ENCODE assay signal across 1 cellular context in the genomic region with DNA sequence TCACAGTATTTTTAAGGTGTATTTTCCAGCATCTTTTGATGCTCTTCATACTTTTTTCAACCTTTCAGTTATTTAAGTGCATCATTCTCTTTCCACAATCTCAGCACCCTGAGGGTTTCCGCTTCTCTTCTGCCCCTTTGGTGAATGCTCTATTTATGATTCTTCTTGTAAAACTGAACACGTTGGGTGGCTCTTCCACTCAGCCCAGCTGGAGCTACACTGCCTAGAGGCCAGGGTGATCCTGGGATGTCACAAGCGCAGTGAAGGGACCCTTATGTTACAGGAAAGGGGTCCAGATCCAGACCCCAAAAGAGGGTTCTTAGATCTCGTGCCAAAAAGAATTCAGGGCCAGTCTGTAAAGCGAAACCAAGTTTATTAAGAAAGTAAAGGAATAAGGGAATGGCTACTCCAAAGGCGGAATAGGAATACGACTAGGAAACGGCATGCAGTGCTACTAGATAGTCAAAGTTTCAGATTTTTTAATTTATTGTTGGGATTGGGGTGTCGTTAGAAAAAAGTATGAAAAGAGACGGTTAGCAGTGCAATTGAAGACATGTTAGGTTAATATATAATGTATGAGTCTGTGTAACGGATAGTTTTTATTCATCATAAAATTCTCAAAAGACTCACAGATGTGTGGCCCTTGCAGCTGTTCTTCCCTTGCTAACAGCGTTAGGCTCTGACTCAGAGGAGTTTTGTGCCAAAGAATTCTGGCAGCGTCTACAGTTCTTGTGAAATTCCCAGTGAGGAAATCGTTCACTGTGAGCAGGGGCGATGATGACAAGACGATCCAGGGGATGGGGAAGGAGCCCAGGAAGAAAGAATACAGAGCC.
TF ChIP-seq lines count a peak whose summit lies in the region.

No MANE protein-coding gene starts in this region.

TF ChIP-seq in H1, 55 proteins besides CTCF, POLR2A, EP300 and RAD21:
- no peak for TF ChIP-seq SP2 (IDR thresholded peaks at IDR 0.05; ENCODE audit: low read length)
- TF ChIP-seq CHD1 (IDR thresholded peaks at IDR 0.05; ENCODE audit: low read depth, low read length): no peak
- no peak for TF ChIP-seq JUN (IDR thresholded peaks at IDR 0.05; ENCODE audit: low read depth, low read length)
- no peak for TF ChIP-seq SIX5 (IDR thresholded peaks at IDR 0.05; ENCODE audit: low read depth, low read length)
- TF ChIP-seq SAP30 (IDR thresholded peaks at IDR 0.05; ENCODE audit: insufficient read depth, insufficient replicate concordance, low read length): no peak
- no peak for TF ChIP-seq SP4 (IDR thresholded peaks at IDR 0.05; ENCODE audit: low read length)
- no peak for TF ChIP-seq JUND (IDR thresholded peaks at IDR 0.05; ENCODE audit: low read length)
- TF ChIP-seq, protein P1, sequence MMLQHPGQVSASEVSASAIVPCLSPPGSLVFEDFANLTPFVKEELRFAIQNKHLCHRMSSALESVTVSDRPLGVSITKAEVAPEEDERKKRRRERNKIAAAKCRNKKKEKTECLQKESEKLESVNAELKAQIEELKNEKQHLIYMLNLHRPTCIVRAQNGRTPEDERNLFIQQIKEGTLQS (IDR thresholded peaks at IDR 0.05; ENCODE audit: insufficient read depth, low read depth, low read length): no peak
- TF ChIP-seq CTBP2 (IDR thresholded peaks at IDR 0.05; ENCODE audit: borderline replicate concordance, insufficient read depth, insufficient read length, low read length): no peak
- no peak for TF ChIP-seq CHD2 (IDR thresholded peaks at IDR 0.05; ENCODE audit: low read length)
- TF ChIP-seq SRF (IDR thresholded peaks at IDR 0.05; ENCODE audit: low read depth, low read length): no peak
- TF ChIP-seq, protein P2, sequence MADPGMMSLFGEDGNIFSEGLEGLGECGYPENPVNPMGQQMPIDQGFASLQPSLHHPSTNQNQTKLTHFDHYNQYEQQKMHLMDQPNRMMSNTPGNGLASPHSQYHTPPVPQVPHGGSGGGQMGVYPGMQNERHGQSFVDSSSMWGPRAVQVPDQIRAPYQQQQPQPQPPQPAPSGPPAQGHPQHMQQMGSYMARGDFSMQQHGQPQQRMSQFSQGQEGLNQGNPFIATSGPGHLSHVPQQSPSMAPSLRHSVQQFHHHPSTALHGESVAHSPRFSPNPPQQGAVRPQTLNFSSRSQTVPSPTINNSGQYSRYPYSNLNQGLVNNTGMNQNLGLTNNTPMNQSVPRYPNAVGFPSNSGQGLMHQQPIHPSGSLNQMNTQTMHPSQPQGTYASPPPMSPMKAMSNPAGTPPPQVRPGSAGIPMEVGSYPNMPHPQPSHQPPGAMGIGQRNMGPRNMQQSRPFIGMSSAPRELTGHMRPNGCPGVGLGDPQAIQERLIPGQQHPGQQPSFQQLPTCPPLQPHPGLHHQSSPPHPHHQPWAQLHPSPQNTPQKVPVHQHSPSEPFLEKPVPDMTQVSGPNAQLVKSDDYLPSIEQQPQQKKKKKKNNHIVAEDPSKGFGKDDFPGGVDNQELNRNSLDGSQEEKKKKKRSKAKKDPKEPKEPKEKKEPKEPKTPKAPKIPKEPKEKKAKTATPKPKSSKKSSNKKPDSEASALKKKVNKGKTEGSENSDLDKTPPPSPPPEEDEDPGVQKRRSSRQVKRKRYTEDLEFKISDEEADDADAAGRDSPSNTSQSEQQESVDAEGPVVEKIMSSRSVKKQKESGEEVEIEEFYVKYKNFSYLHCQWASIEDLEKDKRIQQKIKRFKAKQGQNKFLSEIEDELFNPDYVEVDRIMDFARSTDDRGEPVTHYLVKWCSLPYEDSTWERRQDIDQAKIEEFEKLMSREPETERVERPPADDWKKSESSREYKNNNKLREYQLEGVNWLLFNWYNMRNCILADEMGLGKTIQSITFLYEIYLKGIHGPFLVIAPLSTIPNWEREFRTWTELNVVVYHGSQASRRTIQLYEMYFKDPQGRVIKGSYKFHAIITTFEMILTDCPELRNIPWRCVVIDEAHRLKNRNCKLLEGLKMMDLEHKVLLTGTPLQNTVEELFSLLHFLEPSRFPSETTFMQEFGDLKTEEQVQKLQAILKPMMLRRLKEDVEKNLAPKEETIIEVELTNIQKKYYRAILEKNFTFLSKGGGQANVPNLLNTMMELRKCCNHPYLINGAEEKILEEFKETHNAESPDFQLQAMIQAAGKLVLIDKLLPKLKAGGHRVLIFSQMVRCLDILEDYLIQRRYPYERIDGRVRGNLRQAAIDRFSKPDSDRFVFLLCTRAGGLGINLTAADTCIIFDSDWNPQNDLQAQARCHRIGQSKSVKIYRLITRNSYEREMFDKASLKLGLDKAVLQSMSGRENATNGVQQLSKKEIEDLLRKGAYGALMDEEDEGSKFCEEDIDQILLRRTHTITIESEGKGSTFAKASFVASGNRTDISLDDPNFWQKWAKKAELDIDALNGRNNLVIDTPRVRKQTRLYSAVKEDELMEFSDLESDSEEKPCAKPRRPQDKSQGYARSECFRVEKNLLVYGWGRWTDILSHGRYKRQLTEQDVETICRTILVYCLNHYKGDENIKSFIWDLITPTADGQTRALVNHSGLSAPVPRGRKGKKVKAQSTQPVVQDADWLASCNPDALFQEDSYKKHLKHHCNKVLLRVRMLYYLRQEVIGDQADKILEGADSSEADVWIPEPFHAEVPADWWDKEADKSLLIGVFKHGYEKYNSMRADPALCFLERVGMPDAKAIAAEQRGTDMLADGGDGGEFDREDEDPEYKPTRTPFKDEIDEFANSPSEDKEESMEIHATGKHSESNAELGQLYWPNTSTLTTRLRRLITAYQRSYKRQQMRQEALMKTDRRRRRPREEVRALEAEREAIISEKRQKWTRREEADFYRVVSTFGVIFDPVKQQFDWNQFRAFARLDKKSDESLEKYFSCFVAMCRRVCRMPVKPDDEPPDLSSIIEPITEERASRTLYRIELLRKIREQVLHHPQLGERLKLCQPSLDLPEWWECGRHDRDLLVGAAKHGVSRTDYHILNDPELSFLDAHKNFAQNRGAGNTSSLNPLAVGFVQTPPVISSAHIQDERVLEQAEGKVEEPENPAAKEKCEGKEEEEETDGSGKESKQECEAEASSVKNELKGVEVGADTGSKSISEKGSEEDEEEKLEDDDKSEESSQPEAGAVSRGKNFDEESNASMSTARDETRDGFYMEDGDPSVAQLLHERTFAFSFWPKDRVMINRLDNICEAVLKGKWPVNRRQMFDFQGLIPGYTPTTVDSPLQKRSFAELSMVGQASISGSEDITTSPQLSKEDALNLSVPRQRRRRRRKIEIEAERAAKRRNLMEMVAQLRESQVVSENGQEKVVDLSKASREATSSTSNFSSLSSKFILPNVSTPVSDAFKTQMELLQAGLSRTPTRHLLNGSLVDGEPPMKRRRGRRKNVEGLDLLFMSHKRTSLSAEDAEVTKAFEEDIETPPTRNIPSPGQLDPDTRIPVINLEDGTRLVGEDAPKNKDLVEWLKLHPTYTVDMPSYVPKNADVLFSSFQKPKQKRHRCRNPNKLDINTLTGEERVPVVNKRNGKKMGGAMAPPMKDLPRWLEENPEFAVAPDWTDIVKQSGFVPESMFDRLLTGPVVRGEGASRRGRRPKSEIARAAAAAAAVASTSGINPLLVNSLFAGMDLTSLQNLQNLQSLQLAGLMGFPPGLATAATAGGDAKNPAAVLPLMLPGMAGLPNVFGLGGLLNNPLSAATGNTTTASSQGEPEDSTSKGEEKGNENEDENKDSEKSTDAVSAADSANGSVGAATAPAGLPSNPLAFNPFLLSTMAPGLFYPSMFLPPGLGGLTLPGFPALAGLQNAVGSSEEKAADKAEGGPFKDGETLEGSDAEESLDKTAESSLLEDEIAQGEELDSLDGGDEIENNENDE (IDR thresholded peaks at IDR 0.05; ENCODE audit: insufficient replicate concordance, low read length): no peak
- TF ChIP-seq EGR1 (IDR thresholded peaks at IDR 0.05; ENCODE audit: borderline replicate concordance, low read depth, low read length): no peak
- TF ChIP-seq, protein P3, sequence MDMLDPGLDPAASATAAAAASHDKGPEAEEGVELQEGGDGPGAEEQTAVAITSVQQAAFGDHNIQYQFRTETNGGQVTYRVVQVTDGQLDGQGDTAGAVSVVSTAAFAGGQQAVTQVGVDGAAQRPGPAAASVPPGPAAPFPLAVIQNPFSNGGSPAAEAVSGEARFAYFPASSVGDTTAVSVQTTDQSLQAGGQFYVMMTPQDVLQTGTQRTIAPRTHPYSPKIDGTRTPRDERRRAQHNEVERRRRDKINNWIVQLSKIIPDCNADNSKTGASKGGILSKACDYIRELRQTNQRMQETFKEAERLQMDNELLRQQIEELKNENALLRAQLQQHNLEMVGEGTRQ (IDR thresholded peaks at IDR 0.05; ENCODE audit: low read length): no peak
- TF ChIP-seq POLR2AphosphoS5 (IDR thresholded peaks at IDR 0.05; ENCODE audit: low read depth, low read length): no peak
- no peak for TF ChIP-seq POU5F1 (IDR thresholded peaks at IDR 0.05; ENCODE audit: low read depth, low read length)
- TF ChIP-seq TEAD4 (IDR thresholded peaks at IDR 0.05; ENCODE audit: low read depth, low read length): no peak
TF ChIP-seq in H1: peak in this region for 0.
